ENCODE assay signal across 11 cellular contexts in genomic region chr14:25381498-25381897, GRCh38.
DNase-seq lines count a peak whose midpoint lies in the region; ATAC-seq and TF ChIP-seq lines count a peak whose summit lies in the region.
"Had no signal": no experiment of that assay in that cellular context is flagged by ENCODE, and none has a peak within 500 bp of the region (broad histone marks: within the 10 kb centered on the region; RNA-seq: fewer than 3 reads in every experiment).

No MANE protein-coding gene starts in this region.

- H3K27ac ChIP-seq in HL-60 (replicated peaks): no peak overlapping the region
- no peak overlapping the region for H3K27ac ChIP-seq in RWPE2 (ENCODE audit: poor library complexity, severe bottlenecking)

- peak; percentile 57; the same call in 2 of the 3 replicates for ATAC-seq in RWPE2 (ENCODE audit: low read depth)
- no peak for ATAC-seq in GM18511 (IDR thresholded peaks at IDR 0.05; ENCODE audit: unreplicated experiment)
- ATAC-seq in GM21619 (IDR thresholded peaks at IDR 0.05; ENCODE audit: unreplicated experiment): no peak

- H3K27me3 ChIP-seq in HL-60 (ENCODE audit: insufficient read depth, poor library complexity, severe bottlenecking): no peaks in the 10 kb centered on the region
- H3K27me3 ChIP-seq in RWPE2 (ENCODE audit: insufficient read depth, poor library complexity, severe bottlenecking): peaks cover 13% of the 10 kb centered on the region
- H3K27me3 ChIP-seq: MG63 had no signal

- H3K36me3 ChIP-seq in RWPE2 (ENCODE audit: low read depth): no peaks in the 10 kb centered on the region
- H3K36me3 ChIP-seq: MG63 had no signal

- DNase-seq in DMS53 (lab: John Stamatoyannopoulos, UW) (peak; percentile 52), HL-60 (ENCODE audit: low read depth in 1 of 2, low spot score in 1 of 2) (peak; percentile 4 to 22), RWPE2 (ENCODE audit: low spot score) (no peak), iPS-NIHi11 (ENCODE audit: low spot score) (peak; percentile 10), GDM1 (lab: John Stamatoyannopoulos, UW) (no peak)
- DNase-seq in stimulated activated CD4-positive, alpha-beta T cell treated with anti-CD3 and anti-CD28 coated beads, Interleukin-1b, Interleukin-23, amount 100 ng/mL, for 48 hours: no peak
- DNase-seq: activated CD8-positive, alpha-beta memory T cell treated with anti-CD3 and anti-CD28 coated beads for 24 hours; MG63; Right ventricle myocardium superior had no signal

- no peak overlapping the region for H3K4me3 ChIP-seq in HL-60 (replicated peaks; ENCODE audit: insufficient read depth, low read length)
- no peak overlapping the region for H3K4me3 ChIP-seq in RWPE2 (ENCODE audit: severe bottlenecking)
- H3K4me3 ChIP-seq: MG63 had no signal

- H3K4me1 ChIP-seq in RWPE2 (ENCODE audit: insufficient read depth, poor library complexity, severe bottlenecking): no peaks in the 10 kb centered on the region

- H3K9me3 ChIP-seq in RWPE2 (ENCODE audit: severe bottlenecking): no peaks in the 10 kb centered on the region
- H3K9me3 ChIP-seq: MG63 had no signal

- TF ChIP-seq CTCF in HL-60 (IDR thresholded peaks at IDR 0.05; ENCODE audit: insufficient read depth, low read length): peak; percentile 66
- TF ChIP-seq CTCF in RWPE2 (IDR thresholded peaks at IDR 0.05; ENCODE audit: poor library complexity, severe bottlenecking): peak; percentile 41

Comparison
In these comparisons a context has a peak if more than half of its experiments do, and no peak if none do; other contexts are left out.
1. DNase-seq: peak in DMS53 (single experiment), HL-60 (2 of 2) and iPS-NIHi11 (single experiment); none in RWPE2 (single experiment), stimulated activated CD4-positive, alpha-beta T cell treated with anti-CD3 and anti-CD28 coated beads, Interleukin-1b, Interleukin-23, amount 100 ng/mL, for 48 hours (single experiment) and GDM1 (single experiment).